Comparison of ENCODE assay signal across 1 cellular context in genomic region chr13:58160980-58161379, GRCh38.
TF ChIP-seq lines count a peak whose summit lies in the region.

No MANE protein-coding gene starts in this region.

TF ChIP-seq in GM23338, 12 proteins besides CTCF, POLR2A, EP300 and RAD21 (continued from another document):
- TF ChIP-seq ZNF462 (CRISPR knock-in tag; IDR thresholded peaks at IDR 0.05): no peak
- TF ChIP-seq ZNF331 (CRISPR knock-in tag; IDR thresholded peaks at IDR 0.05; ENCODE audit: low read depth): no peak
- no peak for TF ChIP-seq STAT1 (IDR thresholded peaks at IDR 0.05; ENCODE audit: unreplicated experiment)
- no peak for TF ChIP-seq ETS1 (IDR thresholded peaks at IDR 0.05)
- TF ChIP-seq JUNB (IDR thresholded peaks at IDR 0.05; ENCODE audit: unreplicated experiment): no peak
- TF ChIP-seq, protein P1, sequence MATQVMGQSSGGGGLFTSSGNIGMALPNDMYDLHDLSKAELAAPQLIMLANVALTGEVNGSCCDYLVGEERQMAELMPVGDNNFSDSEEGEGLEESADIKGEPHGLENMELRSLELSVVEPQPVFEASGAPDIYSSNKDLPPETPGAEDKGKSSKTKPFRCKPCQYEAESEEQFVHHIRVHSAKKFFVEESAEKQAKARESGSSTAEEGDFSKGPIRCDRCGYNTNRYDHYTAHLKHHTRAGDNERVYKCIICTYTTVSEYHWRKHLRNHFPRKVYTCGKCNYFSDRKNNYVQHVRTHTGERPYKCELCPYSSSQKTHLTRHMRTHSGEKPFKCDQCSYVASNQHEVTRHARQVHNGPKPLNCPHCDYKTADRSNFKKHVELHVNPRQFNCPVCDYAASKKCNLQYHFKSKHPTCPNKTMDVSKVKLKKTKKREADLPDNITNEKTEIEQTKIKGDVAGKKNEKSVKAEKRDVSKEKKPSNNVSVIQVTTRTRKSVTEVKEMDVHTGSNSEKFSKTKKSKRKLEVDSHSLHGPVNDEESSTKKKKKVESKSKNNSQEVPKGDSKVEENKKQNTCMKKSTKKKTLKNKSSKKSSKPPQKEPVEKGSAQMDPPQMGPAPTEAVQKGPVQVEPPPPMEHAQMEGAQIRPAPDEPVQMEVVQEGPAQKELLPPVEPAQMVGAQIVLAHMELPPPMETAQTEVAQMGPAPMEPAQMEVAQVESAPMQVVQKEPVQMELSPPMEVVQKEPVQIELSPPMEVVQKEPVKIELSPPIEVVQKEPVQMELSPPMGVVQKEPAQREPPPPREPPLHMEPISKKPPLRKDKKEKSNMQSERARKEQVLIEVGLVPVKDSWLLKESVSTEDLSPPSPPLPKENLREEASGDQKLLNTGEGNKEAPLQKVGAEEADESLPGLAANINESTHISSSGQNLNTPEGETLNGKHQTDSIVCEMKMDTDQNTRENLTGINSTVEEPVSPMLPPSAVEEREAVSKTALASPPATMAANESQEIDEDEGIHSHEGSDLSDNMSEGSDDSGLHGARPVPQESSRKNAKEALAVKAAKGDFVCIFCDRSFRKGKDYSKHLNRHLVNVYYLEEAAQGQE (IDR thresholded peaks at IDR 0.05; ENCODE audit: unreplicated experiment): no peak
- no peak for TF ChIP-seq CREB1 (CRISPR knock-in tag; IDR thresholded peaks at IDR 0.05; ENCODE audit: low read depth)
- TF ChIP-seq POLR2AphosphoS5 (IDR thresholded peaks at IDR 0.05; ENCODE audit: low read depth): no peak
- TF ChIP-seq EZH2 (IDR thresholded peaks at IDR 0.05; ENCODE audit: low read depth, unreplicated experiment): no peak
